1 cellular context compared by ENCODE assay signal in genomic region chr18:55856679-55857078, GRCh38.
TF ChIP-seq lines count a peak whose summit lies in the region.

No MANE protein-coding gene starts in this region.

TF ChIP-seq in H1, 55 proteins besides CTCF, POLR2A, EP300 and RAD21:
- TF ChIP-seq JUN (IDR thresholded peaks at IDR 0.05; ENCODE audit: low read depth, low read length) (no peak), HDAC6 (IDR thresholded peaks at IDR 0.05; ENCODE audit: low read depth, low read length) (no peak)
